20 cellular contexts compared by ENCODE assay signal in genomic region chr4:41549469-41549868, GRCh38. TPM values are rescaled to one million over a fixed set of nuclear protein-coding genes. Genes with fewer than 3 reads are reported as not detected.
"Had no signal": no experiment of that assay in that cellular context is flagged by ENCODE, and none has a peak within 500 bp of the region (broad histone marks: within the 10 kb centered on the region; RNA-seq: fewer than 3 reads in every experiment).

No MANE protein-coding gene starts in this region.

- H3K27me3 ChIP-seq: colonic mucosa, esophagus squamous epithelium, gastroesophageal sphincter, pancreas, right lobe of liver, uterus had no signal

- H3K36me3 Mint-ChIP-seq: natural killer cell treated with Interleukin-12 subunit alpha and Interleukin-12 subunit beta and Interleukin-15 and Interleukin-18, amount 100 ng/mL, for 72 hours; type B pancreatic cell had no signal

- H3K4me3 ChIP-seq: colonic mucosa, esophagus squamous epithelium, gastroesophageal sphincter, lung, pancreas, right lobe of liver, uterus had no signal

- H3K36me3 ChIP-seq: colonic mucosa, esophagus squamous epithelium, gastroesophageal sphincter, pancreas, right lobe of liver, uterus had no signal

- H3K4me1 ChIP-seq: colonic mucosa, esophagus squamous epithelium, uterus had no signal

- H3K27ac ChIP-seq: colonic mucosa, esophagus squamous epithelium, gastroesophageal sphincter, pancreas, right lobe of liver, uterus had no signal

- H3K4me3 Mint-ChIP-seq: natural killer cell treated with Interleukin-12 subunit alpha and Interleukin-12 subunit beta and Interleukin-15 and Interleukin-18, amount 100 ng/mL, for 72 hours; type B pancreatic cell had no signal

- ATAC-seq: gastroesophageal sphincter; natural killer cell treated with Interleukin-12 subunit alpha and Interleukin-12 subunit beta and Interleukin-15 and Interleukin-18, amount 100 ng/mL, for 72 hours had no signal

- DNase-seq: colonic mucosa; dermis blood vessel endothelial cell; esophagus squamous epithelium; foreskin fibroblast; glutamatergic neuron; hypothalamus; kidney glomerular epithelial cell; mesenchymal stem cell; midbrain; occipital lobe; pancreas; right lobe of liver; stimulated activated CD4-positive, alpha-beta T cell treated with anti-CD3 and anti-CD28 coated beads, Interleukin-2, amount 100 ng/mL, for 24 hours; stimulated activated naive CD4-positive, alpha-beta T cell treated with Interleukin-2 at 50 U/mL for 16 hours; uterus had no signal

- H3K27me3 Mint-ChIP-seq: type B pancreatic cell had no signal

- H3K27ac Mint-ChIP-seq: natural killer cell treated with Interleukin-12 subunit alpha and Interleukin-12 subunit beta and Interleukin-15 and Interleukin-18, amount 100 ng/mL, for 72 hours; progenitor cell of endocrine pancreas; type B pancreatic cell had no signal

- H3K9me3 ChIP-seq: colonic mucosa, esophagus squamous epithelium, gastroesophageal sphincter, pancreas, right lobe of liver, uterus had no signal

RNA-seq across cellular contexts. Expression of gene LIMCH1, which starts 11.5 kb away (rescaled TPM):
- total RNA-seq: natural killer cell treated with Interleukin-12 subunit alpha and Interleukin-12 subunit beta and Interleukin-15 and Interleukin-18, amount 100 ng/mL, for 72 hours had no signal
